In the genomic region with DNA sequence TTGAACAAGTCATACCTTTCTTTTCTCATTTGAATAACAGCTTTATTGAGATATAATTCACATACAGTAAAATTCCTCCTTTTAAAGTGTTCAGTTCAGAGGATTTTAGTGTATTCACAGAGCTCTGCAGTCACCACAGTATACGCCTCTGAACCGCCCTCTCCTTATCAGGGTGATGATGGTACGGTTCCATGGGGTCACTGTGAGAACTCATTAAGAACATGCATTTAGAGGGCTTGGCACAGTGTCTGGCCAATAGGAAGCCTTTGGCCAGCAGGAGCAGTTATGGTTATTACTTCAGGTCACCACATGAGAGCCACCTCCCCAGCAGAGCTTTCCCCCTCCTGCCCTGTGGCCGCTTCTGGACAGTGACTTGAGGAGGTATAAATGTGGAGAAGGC, we compare ENCODE assay signal across 29 cellular contexts. TPM values are rescaled to one million over a fixed set of nuclear protein-coding genes. Genes with fewer than 3 reads are reported as not detected.
"Had no signal": no experiment of that assay in that cellular context is flagged by ENCODE, and none has a peak within 500 bp of the region (broad histone marks: within the 10 kb centered on the region; RNA-seq: fewer than 3 reads in every experiment).

No MANE protein-coding gene starts in this region.

- DNase-seq: activated CD4-positive, alpha-beta T cell treated with anti-CD3 and anti-CD28 coated beads, Interleukin-2, amount 10 ng/mL, durations not matched to agents 7 days and 5 days; activated CD4-positive, alpha-beta T cell treated with anti-CD3 and anti-CD28 coated beads, Interleukin-2, amount 50 U/mL, for 48 hours; activated CD8-positive, alpha-beta T cell treated with anti-CD3 and anti-CD28 coated beads, Interleukin-2, amount 10 ng/mL, durations not matched to agents 7 days and 5 days; activated effector memory CD4-positive, alpha-beta T cell treated with Interleukin-2 at 50 U/mL for 16 hours; activated naive CD4-positive, alpha-beta T cell treated with anti-CD3 and anti-CD28 coated beads, Interleukin-2, amount 10 ng/mL, durations not matched to agents 7 days and 5 days; activated naive CD8-positive, alpha-beta T cell treated with anti-CD3 and anti-CD28 coated beads, Interleukin-2, amount 50 U/mL, for 24 hours; activated T-cell treated with anti-CD3 and anti-CD28 coated beads for 4 hours; activated T-cell treated with anti-CD3 and anti-CD28 coated beads, Interleukin-2, amount 50 U/mL, for 4 hours; anterior cingulate cortex; caudate nucleus; cerebellar nuclear complex; KG1; MM.1S; MV-4-11; NCI-H1092; NCI-H1436 treated with DMSO at 0.1 percent for 48 hours; NCI-H1694 treated with DMSO at 0.1 percent for 48 hours; NCI-H2029; NCI-H345; NCI-H524 treated with DMSO at 0.1 percent for 48 hours; OCI-M1; Right ventricle myocardium superior; SJCRH30 had no signal

- H3K4me1 ChIP-seq: SJCRH30 had no signal

- H3K4me3 ChIP-seq: SJCRH30, SK-N-MC had no signal

- H3K9me3 Mint-ChIP-seq: activated CD4-positive, alpha-beta T cell treated with anti-CD3 and anti-CD28 coated beads, Interleukin-2, amount 10 ng/mL, durations not matched to agents 7 days and 5 days; activated naive CD4-positive, alpha-beta T cell treated with anti-CD3 and anti-CD28 coated beads, Interleukin-2, amount 10 ng/mL, durations not matched to agents 7 days and 5 days; activated naive CD8-positive, alpha-beta T cell treated with anti-CD3 and anti-CD28 coated beads, Interleukin-2, amount 50 U/mL, for 24 hours; activated T-cell treated with anti-CD3 and anti-CD28 coated beads, Interleukin-2, amount 50 U/mL, for 4 hours; brain; T-helper 2 cell treated with Interferon-gamma antibody and Interleukin-4, amounts not matched to agents 5 μg/mL and 100 μg/mL, for 36 hours had no signal

- H3K27ac ChIP-seq: SJCRH30, SK-N-MC had no signal

- H3K27me3 Mint-ChIP-seq: activated CD4-positive, alpha-beta T cell treated with anti-CD3 and anti-CD28 coated beads, Interleukin-2, amount 10 ng/mL, durations not matched to agents 7 days and 5 days; activated naive CD8-positive, alpha-beta T cell; activated naive CD8-positive, alpha-beta T cell treated with anti-CD3 and anti-CD28 coated beads, Interleukin-2, amount 50 U/mL, for 24 hours had no signal

- H3K9me3 ChIP-seq: SJCRH30 had no signal

- ATAC-seq: activated CD8-positive, alpha-beta T cell treated with anti-CD3 and anti-CD28 coated beads, Interleukin-2, amount 10 ng/mL, durations not matched to agents 7 days and 5 days; activated naive CD8-positive, alpha-beta T cell treated with anti-CD3 and anti-CD28 coated beads, Interleukin-2, amount 50 U/mL, for 24 hours; activated T-cell treated with anti-CD3 and anti-CD28 coated beads, Interleukin-2, amount 50 U/mL, for 4 hours had no signal

- H3K36me3 Mint-ChIP-seq: activated naive CD4-positive, alpha-beta T cell treated with anti-CD3 and anti-CD28 coated beads, Interleukin-2, amount 10 ng/mL, durations not matched to agents 7 days and 5 days; activated naive CD8-positive, alpha-beta T cell; brain had no signal

- H3K36me3 ChIP-seq: SJCRH30 had no signal

- FAIRE-seq: bronchial epithelial cell, TTC549 had no signal

- H3K27ac Mint-ChIP-seq: activated CD4-positive, alpha-beta T cell treated with anti-CD3 and anti-CD28 coated beads, Interleukin-2, amount 10 ng/mL, durations not matched to agents 7 days and 5 days; activated CD8-positive, alpha-beta T cell treated with anti-CD3 and anti-CD28 coated beads, Interleukin-2, amount 10 ng/mL, durations not matched to agents 7 days and 5 days; activated naive CD4-positive, alpha-beta T cell treated with anti-CD3 and anti-CD28 coated beads, Interleukin-2, amount 10 ng/mL, durations not matched to agents 7 days and 5 days; activated naive CD8-positive, alpha-beta T cell had no signal

- H3K4me3 Mint-ChIP-seq: activated CD4-positive, alpha-beta T cell treated with anti-CD3 and anti-CD28 coated beads, Interleukin-2, amount 10 ng/mL, durations not matched to agents 7 days and 5 days; activated CD8-positive, alpha-beta T cell treated with anti-CD3 and anti-CD28 coated beads, Interleukin-2, amount 10 ng/mL, durations not matched to agents 7 days and 5 days; activated naive CD4-positive, alpha-beta T cell treated with anti-CD3 and anti-CD28 coated beads, Interleukin-2, amount 10 ng/mL, durations not matched to agents 7 days and 5 days; activated naive CD8-positive, alpha-beta T cell; activated naive CD8-positive, alpha-beta T cell treated with anti-CD3 and anti-CD28 coated beads, Interleukin-2, amount 50 U/mL, for 24 hours; activated T-cell treated with anti-CD3 and anti-CD28 coated beads, Interleukin-2, amount 50 U/mL, for 4 hours; brain; T-helper 2 cell treated with Interferon-gamma antibody and Interleukin-4, amounts not matched to agents 5 μg/mL and 100 μg/mL, for 36 hours had no signal

RNA-seq across cellular contexts. Expression of a gene that starts 51.2 kb away (rescaled TPM):
- total RNA-seq: SJCRH30 had no signal
